In the genomic region with DNA sequence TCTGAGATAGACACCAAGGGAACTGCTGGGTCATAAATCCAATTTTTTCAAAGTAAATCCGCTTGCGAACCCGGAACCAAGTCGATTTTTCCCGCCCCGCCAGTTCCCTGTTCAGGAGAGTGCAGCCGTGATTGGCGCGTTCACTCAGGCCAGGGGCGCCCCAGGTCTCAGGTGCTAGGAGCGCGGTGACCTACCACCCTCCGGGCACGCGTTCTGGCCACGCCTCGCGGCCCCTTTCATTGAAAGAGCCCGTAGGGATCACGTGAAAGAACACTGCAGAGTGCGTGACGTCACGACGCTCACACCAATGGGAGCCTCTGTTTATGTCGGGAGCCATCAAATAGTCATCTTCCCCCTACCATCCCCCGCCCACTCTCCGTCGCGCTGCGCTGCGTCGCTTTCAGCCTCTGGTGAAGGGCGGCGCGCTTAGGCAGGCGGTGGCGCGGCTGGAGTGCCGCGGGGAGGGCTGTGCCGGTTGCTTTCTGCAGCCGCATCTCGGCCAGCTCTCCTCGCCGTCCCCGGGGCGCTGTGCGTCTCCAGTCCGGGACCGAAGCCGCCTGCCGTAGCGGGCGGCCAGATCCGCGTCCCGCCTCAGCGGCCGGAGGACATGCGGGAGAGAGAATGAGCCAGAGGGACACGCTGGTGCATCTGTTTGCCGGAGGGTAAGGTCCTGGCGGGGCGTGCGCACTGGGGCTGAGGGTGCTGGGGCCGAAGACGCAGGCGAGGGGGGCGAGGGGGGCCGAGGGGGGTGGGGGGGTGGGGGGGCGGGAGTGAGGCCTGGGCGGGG, we compare ENCODE assay signal across 8 cellular contexts. TPM values are rescaled to one million over a fixed set of nuclear protein-coding genes. Genes with fewer than 3 reads are reported as not detected.
DNase-seq lines count a peak whose midpoint lies in the region; ATAC-seq and TF ChIP-seq lines count a peak whose summit lies in the region.

A gene with protein sequence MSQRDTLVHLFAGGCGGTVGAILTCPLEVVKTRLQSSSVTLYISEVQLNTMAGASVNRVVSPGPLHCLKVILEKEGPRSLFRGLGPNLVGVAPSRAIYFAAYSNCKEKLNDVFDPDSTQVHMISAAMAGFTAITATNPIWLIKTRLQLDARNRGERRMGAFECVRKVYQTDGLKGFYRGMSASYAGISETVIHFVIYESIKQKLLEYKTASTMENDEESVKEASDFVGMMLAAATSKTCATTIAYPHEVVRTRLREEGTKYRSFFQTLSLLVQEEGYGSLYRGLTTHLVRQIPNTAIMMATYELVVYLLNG (plus strand): TSS at position 403 of the 787 bp plus-strand sequence. CDS start 219 bp downstream, at position 622.

- TF ChIP-seq CTCF in CD8-positive, alpha-beta T cell (IDR thresholded peaks at IDR 0.05): no peak
- TF ChIP-seq CTCF in lung (IDR thresholded peaks at IDR 0.05; ENCODE audit: control extremely low read depth, extremely low read depth): no peak

- peaks cover 15% of the 10 kb centered on the region for H3K36me3 Mint-ChIP-seq in CD8-positive, alpha-beta T cell

- peaks cover 14% of the 10 kb centered on the region for H3K4me1 ChIP-seq in CD8-positive, alpha-beta T cell (ENCODE audit: insufficient read depth, low read length)
- peaks cover 1 to 15% of the 10 kb centered on the region in 2 donors for H3K4me1 ChIP-seq in lung (ENCODE audit: control insufficient read depth in 2 of 2, insufficient read depth in 2 of 2, low read length in 2 of 2)

- peak within 1 kb of the TSS; percentile 99 for H3K27ac Mint-ChIP-seq in CD8-positive, alpha-beta T cell

- intact Hi-C loops in CD8-positive, alpha-beta T cell (cut with DNase I, micrococcal nuclease): loop anchor here (2.0 to 10.0 kb wide), 11 partner anchors 251 to 1997 kb away; a partner anchor contains a TSS

- POLR2A ChIA-PET in CD8-positive, alpha-beta T cell (lab: Charles Lee): interaction anchor here (0.5 to 1.2 kb wide), 2 partner anchors 12 to 1013 kb away, joined by 3 read pairs; no protein-coding TSS in a partner anchor

- no peaks in the 10 kb centered on the region for H3K36me3 ChIP-seq in CD8-positive, alpha-beta T cell (ENCODE audit: insufficient read depth, low read length)
- no peaks in the 10 kb centered on the region for H3K36me3 ChIP-seq in lung (ENCODE audit: control insufficient read depth in 2 of 2, insufficient read depth in 2 of 2, low read length in 2 of 2)

- H3K27me3 ChIP-seq in CD8-positive, alpha-beta T cell (ENCODE audit: insufficient read depth, low read length): no peaks in the 10 kb centered on the region
- no peaks in the 10 kb centered on the region for H3K27me3 ChIP-seq in lung (ENCODE audit: control insufficient read depth, insufficient read depth)

- H3K4me1 Mint-ChIP-seq in CD8-positive, alpha-beta T cell (ENCODE audit: low read depth): peaks cover 36% of the 10 kb centered on the region

- peak within 1 kb of the TSS; percentile 90 for H3K4me3 Mint-ChIP-seq in CD8-positive, alpha-beta T cell

- H3K9me3 Mint-ChIP-seq in CD8-positive, alpha-beta T cell: peaks cover 2% of the 10 kb centered on the region

- H3K27ac ChIP-seq in CD8-positive, alpha-beta T cell (ENCODE audit: low read depth, low read length): peak within 1 kb of the TSS; percentile 88
- H3K27ac ChIP-seq in lung (ENCODE audit: low read depth in 1 of 2, low read length in 1 of 2): peak within 1 kb of the TSS; percentile 93 to 100

- peak; percentile 96 for ATAC-seq in CD8-positive, alpha-beta T cell
- ATAC-seq in GM19467 (IDR thresholded peaks at IDR 0.05; ENCODE audit: unreplicated experiment): peak; percentile 98
- ATAC-seq in lung (ENCODE audit: insufficient read depth, low FRiP score): peak; percentile 99

- peak; percentile 90 to 97 (median 94) for DNase-seq in CD8-positive, alpha-beta T cell
- peak; percentile 93 for DNase-seq in HS-27A (ENCODE audit: low read depth)
- peak; percentile 74 for DNase-seq in NK-92 (lab: John Stamatoyannopoulos, UW; ENCODE audit: unreplicated experiment)
- DNase-seq in activated CD8-positive, alpha-beta memory T cell treated with anti-CD3 and anti-CD28 coated beads for 1 hour (ENCODE audit: extremely low read depth in 1 of 2, low read depth in 1 of 2): peak; percentile 89
- DNase-seq in effector CD8-positive, alpha-beta T cell (lab: John Stamatoyannopoulos, UW): peak; percentile 93
- peak; percentile 98 for DNase-seq in lung (ENCODE audit: low spot score)
- DNase-seq in stimulated activated CD4-positive, alpha-beta T cell treated with anti-CD3 and anti-CD28 coated beads, TNF-alpha, amount 100 ng/mL, for 4 hours (ENCODE audit: low read depth in 3 of 3): peak; percentile 90 to 94 (median 93)

- WGBS in lung, 2 donors: 0 to 1% methylated on average over 56 to 72 of the region's 72 CpGs

- peak within 1 kb of the TSS; percentile 71 for H3K4me3 ChIP-seq in CD8-positive, alpha-beta T cell (ENCODE audit: low read depth, low read length)
- H3K4me3 ChIP-seq in lung: peak within 1 kb of the TSS; percentile 100

- no peaks in the 10 kb centered on the region for H3K27me3 Mint-ChIP-seq in CD8-positive, alpha-beta T cell (ENCODE audit: low read depth)

- H3K9me3 ChIP-seq in CD8-positive, alpha-beta T cell (ENCODE audit: low read length): no peaks in the 10 kb centered on the region
- H3K9me3 ChIP-seq in lung (ENCODE audit: control insufficient read depth in 2 of 2, insufficient read depth in 1 of 2, low read length in 1 of 2): no peaks in the 10 kb centered on the region

- CTCF ChIA-PET in CD8-positive, alpha-beta T cell (lab: Charles Lee): no interaction called here

RNA-seq across cellular contexts. Expression of the gene that starts here (rescaled TPM):
- 100 to 1,000 TPM; 156 to 165 TPM for total RNA-seq in CD8-positive, alpha-beta T cell
- 100 to 1,000 TPM in 1 of 2 donors, 10 to 100 TPM in 1; 66.8 to 289 TPM for total RNA-seq in lung
- 10 to 100 TPM; 16.9 to 43.6 TPM for polyA plus RNA-seq in lung

Comparison
In these comparisons a context has a peak if more than half of its experiments do, and no peak if none do; other contexts are left out.
1. Peak in every context shown above with its lines: DNase-seq, ATAC-seq, H3K4me3 ChIP-seq and H3K27ac ChIP-seq.